Comparison of ENCODE assay signal across 1 cellular context in the genomic region with DNA sequence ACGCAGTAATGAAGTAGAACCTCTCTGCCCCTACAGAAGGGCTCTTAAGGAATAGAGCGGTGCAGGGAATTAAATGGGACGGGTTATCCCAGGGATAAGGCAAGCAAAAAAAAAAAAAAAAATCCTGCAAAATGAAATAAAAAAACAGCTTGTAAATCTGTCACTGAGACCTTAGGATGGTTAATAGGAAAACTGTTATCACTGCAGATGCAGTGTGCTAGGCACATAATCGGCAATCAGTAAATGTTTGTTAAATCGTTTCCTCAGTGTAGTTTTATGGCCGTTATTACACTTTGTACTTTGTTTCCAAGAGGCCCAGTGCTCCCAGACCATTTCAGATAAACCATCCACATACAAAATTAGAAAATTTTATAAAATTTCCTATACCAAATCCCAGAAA.
TF ChIP-seq lines count a peak whose summit lies in the region.

No MANE protein-coding gene starts in this region.

TF ChIP-seq in GM12878, 131 proteins besides CTCF, POLR2A, EP300 and RAD21:
- no peak for TF ChIP-seq CHD1 (IDR thresholded peaks at IDR 0.05; ENCODE audit: low read depth, low read length)
- no peak for TF ChIP-seq DPF2 (IDR thresholded peaks at IDR 0.05)
- TF ChIP-seq, protein P1, sequence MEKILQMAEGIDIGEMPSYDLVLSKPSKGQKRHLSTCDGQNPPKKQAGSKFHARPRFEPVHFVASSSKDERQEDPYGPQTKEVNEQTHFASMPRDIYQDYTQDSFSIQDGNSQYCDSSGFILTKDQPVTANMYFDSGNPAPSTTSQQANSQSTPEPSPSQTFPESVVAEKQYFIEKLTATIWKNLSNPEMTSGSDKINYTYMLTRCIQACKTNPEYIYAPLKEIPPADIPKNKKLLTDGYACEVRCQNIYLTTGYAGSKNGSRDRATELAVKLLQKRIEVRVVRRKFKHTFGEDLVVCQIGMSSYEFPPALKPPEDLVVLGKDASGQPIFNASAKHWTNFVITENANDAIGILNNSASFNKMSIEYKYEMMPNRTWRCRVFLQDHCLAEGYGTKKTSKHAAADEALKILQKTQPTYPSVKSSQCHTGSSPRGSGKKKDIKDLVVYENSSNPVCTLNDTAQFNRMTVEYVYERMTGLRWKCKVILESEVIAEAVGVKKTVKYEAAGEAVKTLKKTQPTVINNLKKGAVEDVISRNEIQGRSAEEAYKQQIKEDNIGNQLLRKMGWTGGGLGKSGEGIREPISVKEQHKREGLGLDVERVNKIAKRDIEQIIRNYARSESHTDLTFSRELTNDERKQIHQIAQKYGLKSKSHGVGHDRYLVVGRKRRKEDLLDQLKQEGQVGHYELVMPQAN (conservative IDR thresholded peaks at IDR 0.05) = no peak
- no peak for TF ChIP-seq YY1 (IDR thresholded peaks at IDR 0.05; ENCODE audit: low read depth, low read length)
